ENCODE assay signal across 9 cellular contexts in genomic region chr6:36130672-36131516, GRCh38. TPM values are rescaled to one million over a fixed set of nuclear protein-coding genes. Genes with fewer than 3 reads are reported as not detected.
DNase-seq lines count a peak whose midpoint lies in the region; ATAC-seq, FAIRE-seq and TF ChIP-seq lines count a peak whose summit lies in the region.
"Had no signal": no experiment of that assay in that cellular context is flagged by ENCODE, and none has a peak within 500 bp of the region (broad histone marks: within the 10 kb centered on the region; RNA-seq: fewer than 3 reads in every experiment).

No MANE protein-coding gene starts in this region.

- H3K27ac Mint-ChIP-seq in activated CD4-positive, alpha-beta T cell treated with anti-CD3 and anti-CD28 coated beads, Interleukin-2, amount 10 ng/mL, durations not matched to agents 7 days and 5 days = peak overlapping the region; percentile 94
- peak overlapping the region; percentile 84 to 96 (median 92) for H3K27ac Mint-ChIP-seq in naive thymus-derived CD4-positive, alpha-beta T cell

- peak overlapping the region; percentile 81; the same call in 1 of the 2 replicates for H2BK5ac ChIP-seq in H1 (ENCODE audit: low read depth, low read length)

- no peak overlapping the region; a peak in 1 of 7 replicates for H3K9ac ChIP-seq in H1 (replicated peaks in 1 of 4; ENCODE audit: extremely low read depth in 1 of 4, low read depth in 3 of 4, low read length in 3 of 4)

- peak overlapping the region; percentile 10; the same call in 1 of the 2 replicates for H2BK15ac ChIP-seq in H1 (ENCODE audit: low read length)

- 7% methylated on average over 31 of the region's 51 CpGs; no CpG with 5 or more reads in 1 of the 2 experiments for WGBS in H1 (ENCODE audit: extremely low coverage in 1 of 2, insufficient coverage in 1 of 2, insufficient read length in 1 of 2, insufficient replicate concordance in 2 of 2, low coverage in 1 of 2, low lambda C conversion rate in 2 of 2, missing lambda C conversion rate in 1 of 2), 2 experiments
- WGBS in thymus = 15% methylated on average over 51 of the region's 51 CpGs

- intact Hi-C loops in naive thymus-derived CD4-positive, alpha-beta T cell (cut with micrococcal nuclease) = loop anchor here (1.0 to 2.0 kb wide), 6 partner anchors 11 to 230 kb away; partner anchors contain the start of genes BRPF3 (in 2 of the 2) and MAPK14 (in 2 of the 2)

- no peaks in the 10 kb centered on the region for H3K9me3 Mint-ChIP-seq in activated CD4-positive, alpha-beta T cell treated with anti-CD3 and anti-CD28 coated beads, Interleukin-2, amount 10 ng/mL, durations not matched to agents 7 days and 5 days
- H3K9me3 Mint-ChIP-seq in naive thymus-derived CD4-positive, alpha-beta T cell = peaks cover 0 to under 1% (median 0%) of the 10 kb centered on the region in 11 donors

- H2BK120ac ChIP-seq in H1 (replicated peaks; ENCODE audit: low read depth, low read length) = peak overlapping the region; percentile 74

- H3K56ac ChIP-seq in H1 (replicated peaks; ENCODE audit: insufficient read length, low read depth, low read length) = peak overlapping the region; percentile 47

- peak overlapping the region; percentile 79 for H3K4me3 Mint-ChIP-seq in activated CD4-positive, alpha-beta T cell treated with anti-CD3 and anti-CD28 coated beads, Interleukin-2, amount 10 ng/mL, durations not matched to agents 7 days and 5 days
- peak overlapping the region; percentile 85 to 92 (median 88) for H3K4me3 Mint-ChIP-seq in naive thymus-derived CD4-positive, alpha-beta T cell

- no peak for FAIRE-seq in H1 (lab: Jason Lieb, UNC)
- FAIRE-seq: TTC549 had no signal

- no peak; a peak in 1 of 3 replicates for TF ChIP-seq POLR2A in H1 (IDR thresholded peaks at IDR 0.05; ENCODE audit: control extremely low read depth in 1 of 2, low read depth in 2 of 2, low read length in 2 of 2)

- peak in 1 of 3 experiments; percentile 3; a peak in 2 of 4 replicates for TF ChIP-seq CTCF in H1 (IDR thresholded peaks at IDR 0.05; ENCODE audit: control extremely low read depth in 1 of 3, insufficient read depth in 1 of 3, low read depth in 1 of 3, low read length in 3 of 3)

- DNase-seq in HuH-7.5 (ENCODE audit: low spot score) (peak; percentile 64), H1 (ENCODE audit: low read depth in 1 of 2, low spot score in 2 of 2) (peak in 1 of 2 experiments; percentile 78), globus pallidus (ENCODE audit: low spot score) (no peak), GOT3 (lab: John Stamatoyannopoulos, UW) (no peak)
- DNase-seq in activated CD4-positive, alpha-beta T cell treated with anti-CD3 and anti-CD28 coated beads, Interleukin-2, amount 10 ng/mL, durations not matched to agents 7 days and 5 days = peak; percentile 68
- peak; percentile 30 to 78 (median 47) for DNase-seq in naive thymus-derived CD4-positive, alpha-beta T cell

- H3K79me2 ChIP-seq in H1 (ENCODE audit: control insufficient read depth in 1 of 2, insufficient read depth in 2 of 2, low read length in 2 of 2) = no peaks in the 10 kb centered on the region

- peaks cover 0 to 10% (median 3%) of the 10 kb centered on the region in 4 experiments; a peak in 4 of 7 replicates for H3K27me3 ChIP-seq in H1 (replicated peaks in 1 of 4; ENCODE audit: control insufficient read depth in 3 of 4, extremely low read depth in 1 of 4, insufficient read depth in 3 of 4, low read length in 3 of 4)
- H3K27me3 ChIP-seq in naive thymus-derived CD4-positive, alpha-beta T cell (ENCODE audit: control insufficient read depth in 2 of 2, insufficient read depth in 2 of 2, low read length in 2 of 2) = no peaks in the 10 kb centered on the region
- H3K27me3 ChIP-seq in thymus (ENCODE audit: control insufficient read depth, insufficient read depth) = no peaks in the 10 kb centered on the region

- H3K4me2 ChIP-seq in H1 (ENCODE audit: insufficient read depth in 1 of 2, low read depth in 2 of 2, low read length in 2 of 2) = peak overlapping the region; percentile 86 to 89

- H3K23ac ChIP-seq in H1 (ENCODE audit: insufficient read length) = no peak overlapping the region

- peak overlapping the region; percentile 95 for H3K18ac ChIP-seq in H1 (ENCODE audit: extremely low read depth, low read length)

- H2BK12ac ChIP-seq in H1 (ENCODE audit: low read depth, low read length) = peak overlapping the region; percentile 92; the same call in 1 of the 2 replicates

- H3K79me1 ChIP-seq in H1 (ENCODE audit: low read depth, low read length) = no peaks in the 10 kb centered on the region; the same call in 1 of the 2 replicates

- CTCF ChIA-PET in activated CD4-positive, alpha-beta T cell treated with anti-CD3 and anti-CD28 coated beads, Interleukin-2, amount 10 ng/mL, durations not matched to agents 7 days and 5 days (lab: Charles Lee) = interaction anchor here (0.5 to 2.2 kb wide), 14 partner anchors 9 to 1521 kb away, joined by 3 to 7 read pairs (median 4); partner anchors contain the start of gene MAPK14
- CTCF ChIA-PET in H1 (lab: Charles Lee; ENCODE audit: partially characterized antibody) = interaction anchor here (0.9 to 3.0 kb wide), 14 partner anchors 9 to 331 kb away, joined by 3 to 19 read pairs (median 4); partner anchors contain the start of gene SLC26A8
- CTCF ChIA-PET in naive thymus-derived CD4-positive, alpha-beta T cell (lab: Charles Lee) = interaction anchor here (0.9 to 4.5 kb wide), 13 partner anchors 9 to 465 kb away, joined by 3 to 26 read pairs (median 5); partner anchors contain the start of gene MAPK14

- peak overlapping the region; percentile 59; the same call in 1 of the 2 replicates for H4K8ac ChIP-seq in H1 (ENCODE audit: extremely low read depth, insufficient read depth, low read length)

- H3K4me3 ChIP-seq in H1 (ENCODE audit: extremely low read depth in 1 of 4, insufficient read depth in 2 of 4, low read depth in 3 of 4, low read length in 4 of 4) (peak overlapping the region; percentile 38 to 59 (median 48)), thymus (ENCODE audit: low read length) (peak overlapping the region; percentile 63)
- H3K4me3 ChIP-seq in naive thymus-derived CD4-positive, alpha-beta T cell (ENCODE audit: low read length) = peak overlapping the region; percentile 72

- H3K4me1 ChIP-seq in H1 (replicated peaks in 1 of 4; ENCODE audit: control insufficient read depth in 3 of 4, insufficient read depth in 4 of 4, low read length in 3 of 4) (peaks cover 7 to 18% (median 15%) of the 10 kb centered on the region in 4 experiments), thymus (ENCODE audit: control insufficient read depth, insufficient read depth, low read length) (peaks cover 14% of the 10 kb centered on the region)
- peaks cover 30 to 31% of the 10 kb centered on the region in 2 donors for H3K4me1 ChIP-seq in naive thymus-derived CD4-positive, alpha-beta T cell (ENCODE audit: control insufficient read depth in 2 of 2, insufficient read depth in 2 of 2, low read length in 2 of 2)

- no peak overlapping the region for H2AK5ac ChIP-seq in H1 (ENCODE audit: low read depth, low read length)

- H3K4me1 Mint-ChIP-seq in activated CD4-positive, alpha-beta T cell treated with anti-CD3 and anti-CD28 coated beads, Interleukin-2, amount 10 ng/mL, durations not matched to agents 7 days and 5 days = peaks cover 62% of the 10 kb centered on the region
- H3K4me1 Mint-ChIP-seq in naive thymus-derived CD4-positive, alpha-beta T cell = peaks cover 43 to 62% (median 57%) of the 10 kb centered on the region in 7 donors

- H3K36me3 ChIP-seq in H1 (ENCODE audit: control insufficient read depth in 2 of 4, insufficient read depth in 4 of 4, low read length in 3 of 4) = no peaks in the 10 kb centered on the region
- H3K36me3 ChIP-seq in naive thymus-derived CD4-positive, alpha-beta T cell (ENCODE audit: control insufficient read depth in 2 of 3, insufficient read depth in 3 of 3, low read length in 3 of 3) = peaks cover 0 to 28% (median 8%) of the 10 kb centered on the region in 3 experiments
- peaks cover 5% of the 10 kb centered on the region for H3K36me3 ChIP-seq in thymus (ENCODE audit: control insufficient read depth, insufficient read depth)

- peaks cover 9% of the 10 kb centered on the region; the same call in 1 of the 2 replicates for H3K23me2 ChIP-seq in H1 (ENCODE audit: low read depth, low read length)

- no peak overlapping the region for H3K14ac ChIP-seq in H1 (ENCODE audit: insufficient read length)

- peak overlapping the region; percentile 44 for H3K4ac ChIP-seq in H1 (replicated peaks; ENCODE audit: insufficient read length, low read depth, low read length)

- no peak for TF ChIP-seq EP300 in H1 (IDR thresholded peaks at IDR 0.05; ENCODE audit: borderline replicate concordance in 1 of 2, low read depth in 2 of 2, low read length in 2 of 2)

- H4K5ac ChIP-seq in H1 (ENCODE audit: insufficient read length, low read depth, low read length) = peak overlapping the region; percentile 23

- no peaks in the 10 kb centered on the region for H3K27me3 Mint-ChIP-seq in activated CD4-positive, alpha-beta T cell treated with anti-CD3 and anti-CD28 coated beads, Interleukin-2, amount 10 ng/mL, durations not matched to agents 7 days and 5 days
- H3K27me3 Mint-ChIP-seq in naive thymus-derived CD4-positive, alpha-beta T cell = no peaks in the 10 kb centered on the region

- POLR2A ChIA-PET in activated CD4-positive, alpha-beta T cell treated with anti-CD3 and anti-CD28 coated beads, Interleukin-2, amount 10 ng/mL, durations not matched to agents 7 days and 5 days (lab: Charles Lee) = interaction anchor here (0.8 to 2.3 kb wide), 2 partner anchors 10 to 31 kb away, joined by 3 to 8 read pairs; no protein-coding TSS in a partner anchor
- POLR2A ChIA-PET in H1 (lab: Charles Lee; ENCODE audit: partially characterized antibody) = interaction anchor here (0.6 to 1.8 kb wide), 7 partner anchors 9 to 105 kb away, joined by 3 to 6 read pairs (median 4); partner anchors contain the start of gene MAPK14
- POLR2A ChIA-PET in naive thymus-derived CD4-positive, alpha-beta T cell (lab: Charles Lee) = interaction anchor here (0.6 to 3.1 kb wide), 17 partner anchors 9 to 464 kb away, joined by 3 to 53 read pairs (median 7); partner anchors contain the start of genes BRPF3, MAPK14 and SRSF3

- peak overlapping the region; percentile 61; the same call in 1 of the 2 replicates for H2AFZ ChIP-seq in H1 (ENCODE audit: low read length)

- peak overlapping the region; percentile 50 for H4K91ac ChIP-seq in H1 (replicated peaks; ENCODE audit: insufficient read length, low read length)

- H3K36me3 Mint-ChIP-seq in activated CD4-positive, alpha-beta T cell treated with anti-CD3 and anti-CD28 coated beads, Interleukin-2, amount 10 ng/mL, durations not matched to agents 7 days and 5 days (ENCODE audit: low read depth) = peaks cover 18% of the 10 kb centered on the region
- peaks cover 0 to 19% (median 14%) of the 10 kb centered on the region in 5 donors for H3K36me3 Mint-ChIP-seq in naive thymus-derived CD4-positive, alpha-beta T cell

- peak overlapping the region; percentile 3; the same call in 1 of the 2 replicates for H2BK20ac ChIP-seq in H1 (ENCODE audit: low read length)

- H3K9me3 ChIP-seq in H1 (ENCODE audit: insufficient read depth in 2 of 2, low read depth in 1 of 2, low read length in 1 of 2) (no peaks in the 10 kb centered on the region), thymus (ENCODE audit: control insufficient read depth) (no peaks in the 10 kb centered on the region)
- H3K9me3 ChIP-seq in naive thymus-derived CD4-positive, alpha-beta T cell (ENCODE audit: control insufficient read depth in 2 of 3, low read length in 3 of 3) = no peaks in the 10 kb centered on the region

- H3K27ac ChIP-seq in H1 (ENCODE audit: low read depth, low read length) = peak overlapping the region; percentile 30; the same call in 1 of the 2 replicates
- H3K27ac ChIP-seq in naive thymus-derived CD4-positive, alpha-beta T cell (ENCODE audit: low read depth, low read length) = peak overlapping the region; percentile 87
- peak overlapping the region; percentile 93 for H3K27ac ChIP-seq in thymus (ENCODE audit: low read depth)

- ATAC-seq in GM18511 (IDR thresholded peaks at IDR 0.05; ENCODE audit: unreplicated experiment) = peak; percentile 42
- peak; percentile 46 for ATAC-seq in naive thymus-derived CD4-positive, alpha-beta T cell

- TF ChIP-seq RAD21 in H1 (IDR thresholded peaks at IDR 0.05 in 1 of 2, conservative IDR thresholded peaks at IDR 0.05 in 1 of 2; ENCODE audit: low read depth in 2 of 2, low read length in 2 of 2) = no peak

- no peaks in the 10 kb centered on the region for H4K20me1 ChIP-seq in H1 (replicated peaks in 1 of 2; ENCODE audit: control insufficient read depth in 1 of 2, insufficient read depth in 2 of 2, low read length in 2 of 2)

RNA-seq across cellular contexts. Expression of gene MAPK13, which starts 0.6 kb away (rescaled TPM):
- 10 to 100 TPM; 29.3 to 29.9 TPM for total RNA-seq in activated CD4-positive, alpha-beta T cell treated with anti-CD3 and anti-CD28 coated beads, Interleukin-2, amount 10 ng/mL, durations not matched to agents 7 days and 5 days
- total RNA-seq in H1 (2021; fragmentation: NEBNext Ultra II Directional; extraction: Animal tissue kit (Norgen Biotek cat#: 25700)) = 14.1 and 15.2 TPM in 2 replicates
- polyA plus RNA-seq in H1 (2011; rRNA removed) (10.1 and 13.5 TPM in 2 replicates), thymus (30.1 TPM)
- 13.6 TPM for polyA plus RNA-seq in H1 (2011; cell fraction: cytosol; rRNA removed)
- 21.5 TPM for polyA plus RNA-seq in H1 (2011; cell fraction: nucleus; rRNA removed)
- polyA plus RNA-seq in H1 (2012, experiment 1 of 2) = 11.2 to 15.9 TPM (median 15.7 TPM) in 4 replicates
- 13.8 TPM for polyA plus RNA-seq in H1 (2012, experiment 2 of 2)
- polyA plus RNA-seq in H1 (2013, experiment 1 of 2) = 8.6 TPM
- 8.3 TPM for polyA plus RNA-seq in H1 (2013, experiment 2 of 2)
- 13.3 and 17.5 TPM in 2 replicates for polyA minus RNA-seq in H1 (2011; rRNA and poly(A)+ RNA removed)
- polyA minus RNA-seq in H1 (2011; cell fraction: cytosol; rRNA and poly(A)+ RNA removed) = 6.2 TPM
- 12.4 TPM for polyA minus RNA-seq in H1 (2011; cell fraction: nucleus; rRNA and poly(A)+ RNA removed)
- 10 to 100 TPM; 27.0 to 53.1 (median 33.7) TPM for total RNA-seq in naive thymus-derived CD4-positive, alpha-beta T cell
- polyA plus RNA-seq in naive thymus-derived CD4-positive, alpha-beta T cell = 10 to 100 TPM; 34.2 to 51.4 TPM

Comparison
In these comparisons a context has a peak if more than half of its experiments do, and no peak if none do; other contexts are left out.
1. DNase-seq: peak in HuH-7.5 (single experiment), activated CD4-positive, alpha-beta T cell treated with anti-CD3 and anti-CD28 coated beads, Interleukin-2, amount 10 ng/mL, durations not matched to agents 7 days and 5 days (single experiment) and naive thymus-derived CD4-positive, alpha-beta T cell (9 of 9); none in globus pallidus (single experiment) and GOT3 (single experiment).
2. H3K27ac ChIP-seq: peak in every context shown above with its lines; median percentile 93 in thymus; 87 in naive thymus-derived CD4-positive, alpha-beta T cell; 30 in H1.
3. Peak in every context shown above with its lines, with median percentiles within 50 percentile points of each other: H3K4me3 ChIP-seq.